In the genomic region with DNA sequence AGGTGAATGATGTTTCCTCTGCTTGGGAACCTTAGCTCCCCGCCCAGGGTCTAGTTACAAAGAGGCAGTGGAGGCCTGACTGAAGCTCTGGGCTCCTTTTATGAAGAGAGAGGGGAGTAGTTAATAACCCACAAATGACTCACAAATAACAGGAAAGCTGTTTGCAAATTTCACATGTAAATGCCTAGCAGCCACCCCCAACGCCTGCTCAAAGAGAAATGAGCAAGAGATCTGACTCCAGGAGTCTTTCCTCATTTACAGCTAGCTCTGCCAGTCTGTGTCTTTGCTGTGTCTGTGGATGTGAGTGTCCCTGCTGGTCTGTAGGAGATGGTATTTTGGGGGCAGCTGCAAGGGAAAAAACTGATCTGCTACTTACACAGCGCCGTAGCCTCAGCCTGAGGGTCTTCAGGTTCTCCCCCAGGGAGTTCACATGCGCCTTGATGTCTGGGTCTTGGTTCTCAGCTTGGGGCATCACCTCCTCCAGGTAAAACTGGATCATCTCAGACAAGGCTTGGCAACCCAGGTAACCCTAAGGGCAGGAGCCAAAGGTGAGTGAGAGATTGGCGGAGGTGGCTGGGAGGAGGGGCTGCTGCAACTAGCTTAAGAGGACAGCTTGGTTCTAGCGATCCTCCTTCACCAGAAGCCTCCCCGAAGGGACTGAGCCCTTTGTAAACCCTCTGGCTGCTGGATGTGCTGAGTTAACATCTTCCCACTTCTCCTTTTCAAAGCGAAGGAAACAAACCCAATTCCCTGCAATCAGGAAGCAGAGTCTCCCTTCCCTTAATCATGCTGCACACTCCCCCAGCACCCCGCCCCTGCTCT, we compare ENCODE assay signal across 8 cellular contexts. TPM values are rescaled to one million over a fixed set of nuclear protein-coding genes. Genes with fewer than 3 reads are reported as not detected.
DNase-seq lines count a peak whose midpoint lies in the region; ATAC-seq and TF ChIP-seq lines count a peak whose summit lies in the region.

A gene with protein sequence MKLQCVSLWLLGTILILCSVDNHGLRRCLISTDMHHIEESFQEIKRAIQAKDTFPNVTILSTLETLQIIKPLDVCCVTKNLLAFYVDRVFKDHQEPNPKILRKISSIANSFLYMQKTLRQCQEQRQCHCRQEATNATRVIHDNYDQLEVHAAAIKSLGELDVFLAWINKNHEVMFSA (plus strand): TSS at position 243 of the 822 bp plus-strand sequence. CDS start 65,890 bp downstream, outside the sequence.

- intact Hi-C loops in Right ventricle myocardium inferior (cut with DNase I), result no loop called here
- intact Hi-C loops in PC-3 (cut with micrococcal nuclease), result no loop called here

- DNase-seq in Right ventricle myocardium inferior (ENCODE audit: missing footprints) (peak; percentile 76), right atrium auricular region (ENCODE audit: low spot score) (no peak), PC-3 (peak; percentile 38), fibroblast of pulmonary artery (ENCODE audit: low read depth) (peak; percentile 32)
- no peak for DNase-seq in stimulated activated CD4-positive, alpha-beta T cell treated with anti-CD3 and anti-CD28 coated beads, Interleukin-15, amount 100 ng/mL, for 24 hours

- no peaks in the 10 kb centered on the region for H3F3A ChIP-seq in PC-3 (ENCODE audit: low read length, unreplicated experiment)

- no TSS peak for BruUV-seq in PC-3 (replicated peaks; lab: Mats Ljungman, UMichigan)

- H3K79me2 ChIP-seq in PC-3 (ENCODE audit: low read length), result no peaks in the 10 kb centered on the region

- CTCF ChIA-PET in PC-3 (lab: Charles Lee), result interaction anchor here (0.5 to 1.0 kb wide), 3 partner anchors 10 to 159 kb away, joined by 3 to 4 read pairs (median 3); a partner anchor contains a TSS

- H3K27me3 ChIP-seq in right atrium auricular region (no peaks in the 10 kb centered on the region), PC-3 (ENCODE audit: low read length) (peaks cover 58% of the 10 kb centered on the region), subcutaneous abdominal adipose tissue (ENCODE audit: control insufficient read depth in 5 of 5, insufficient read depth in 4 of 5, low read length in 5 of 5) (peaks cover 0 to 11% (median 0%) of the 10 kb centered on the region in 5 donors)

- no peaks in the 10 kb centered on the region for H4K20me1 ChIP-seq in PC-3 (ENCODE audit: low read length)

- H2AFZ ChIP-seq in PC-3 (ENCODE audit: low read length), result no peak within 1 kb of the TSS

- H3K9ac ChIP-seq in PC-3 (ENCODE audit: low read length) (no peak within 1 kb of the TSS), subcutaneous abdominal adipose tissue (ENCODE audit: low read length in 5 of 5) (peak within 1 kb of the TSS in 1 of 5 donors; percentile 47)

- H3K4me2 ChIP-seq in PC-3 (ENCODE audit: low read length), result no peak within 1 kb of the TSS

- ATAC-seq in Right ventricle myocardium inferior (peak; percentile 45), PC-3 (peak; percentile 7; the same call in 1 of the 2 replicates), HG02759 (IDR thresholded peaks at IDR 0.05; ENCODE audit: unreplicated experiment) (no peak), HG03460 (IDR thresholded peaks at IDR 0.05; ENCODE audit: unreplicated experiment) (no peak)

- H3K9me2 ChIP-seq in PC-3 (replicated peaks; ENCODE audit: low read length), result no peaks in the 10 kb centered on the region

- peak within 1 kb of the TSS in 1 of 2 donors; percentile 11 for H3K27ac ChIP-seq in right atrium auricular region
- no peak within 1 kb of the TSS for H3K27ac ChIP-seq in PC-3 (ENCODE audit: low read length)
- no peak within 1 kb of the TSS for H3K27ac ChIP-seq in subcutaneous abdominal adipose tissue (ENCODE audit: low read depth, low read length)

- H3K36me3 ChIP-seq in right atrium auricular region (no peaks in the 10 kb centered on the region), PC-3 (ENCODE audit: low read depth, low read length) (no peaks in the 10 kb centered on the region), subcutaneous abdominal adipose tissue (ENCODE audit: control insufficient read depth in 5 of 5, insufficient read depth in 5 of 5, low read length in 5 of 5) (no peaks in the 10 kb centered on the region)

- POLR2A ChIA-PET in PC-3 (lab: Charles Lee; ENCODE audit: unreplicated experiment), result interaction anchor here (0.6 kb wide), 3 partner anchors 26 to 262 kb away, joined by 3 to 4 read pairs (median 3); a partner anchor contains a TSS

- H3K9me3 ChIP-seq in right atrium auricular region, result no peaks in the 10 kb centered on the region
- no peaks in the 10 kb centered on the region for H3K9me3 ChIP-seq in PC-3 (ENCODE audit: low read length)
- no peaks in the 10 kb centered on the region for H3K9me3 ChIP-seq in subcutaneous abdominal adipose tissue (ENCODE audit: control insufficient read depth in 5 of 5, low read length in 5 of 5)

- H3K4me3 ChIP-seq in right atrium auricular region, result peak within 1 kb of the TSS in 1 of 2 donors; percentile 11
- H3K4me3 ChIP-seq in PC-3 (ENCODE audit: low read length), result no peak within 1 kb of the TSS
- H3K4me3 ChIP-seq in fibroblast of pulmonary artery (replicated peaks; ENCODE audit: low read depth, low read length), result no peak within 1 kb of the TSS
- peak within 1 kb of the TSS; percentile 9 to 57 (median 36) for H3K4me3 ChIP-seq in subcutaneous abdominal adipose tissue (ENCODE audit: low read depth in 1 of 5, low read length in 5 of 5)

- TF ChIP-seq CTCF in right atrium auricular region (IDR thresholded peaks at IDR 0.05) (no peak), PC-3 (conservative IDR thresholded peaks at IDR 0.05; ENCODE audit: low read depth, low read length) (no peak), fibroblast of pulmonary artery (IDR thresholded peaks at IDR 0.05; ENCODE audit: low read length, missing control alignments) (no peak)

- H3K4me1 ChIP-seq in right atrium auricular region (no peaks in the 10 kb centered on the region), PC-3 (ENCODE audit: insufficient read depth, low read length) (peaks cover 9% of the 10 kb centered on the region), subcutaneous abdominal adipose tissue (ENCODE audit: control insufficient read depth in 5 of 5, insufficient read depth in 5 of 5, low read length in 5 of 5) (peaks cover 0 to 56% (median 7%) of the 10 kb centered on the region in 5 donors)

RNA-seq across cellular contexts. Expression of the gene that starts here (rescaled TPM):
- not detected for total RNA-seq in Right ventricle myocardium inferior
- not detected for total RNA-seq in right atrium auricular region
- total RNA-seq in PC-3 (2014; rRNA removed), result not detected in 2 replicates

Comparison
In these comparisons a context has a peak if more than half of its experiments do, and no peak if none do; other contexts are left out.
1. Peak in DNase-seq and ATAC-seq in Right ventricle myocardium inferior; RNA of the gene not detected or under 1 TPM.
2. Peak in DNase-seq and ATAC-seq in PC-3; RNA of the gene not detected or under 1 TPM.
3. H3K4me3 ChIP-seq: peak in subcutaneous abdominal adipose tissue (5 of 5); none in PC-3 (single experiment) and fibroblast of pulmonary artery (single experiment).